Comparison of ENCODE assay signal across 25 cellular contexts in the genomic region with DNA sequence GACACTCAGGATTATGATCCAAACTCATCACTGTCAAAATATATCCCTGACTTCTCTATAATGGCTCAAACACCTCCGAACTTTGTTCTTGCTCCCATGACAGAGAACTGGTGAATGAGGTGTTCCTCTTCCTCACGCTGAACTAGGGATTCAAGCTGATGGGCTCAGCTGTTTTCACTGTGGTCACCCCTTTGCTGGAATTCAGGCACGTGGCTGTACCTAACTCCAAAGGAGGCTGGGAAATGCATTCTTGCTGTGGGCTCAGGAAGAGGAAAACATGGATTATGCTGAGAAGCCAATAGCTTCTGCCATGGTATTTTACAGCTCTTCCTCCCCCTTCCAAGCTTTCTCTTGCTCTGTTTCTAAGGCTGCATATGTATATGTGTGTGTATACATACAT. TPM values are rescaled to one million over a fixed set of nuclear protein-coding genes. Genes with fewer than 3 reads are reported as not detected.
"Had no signal": no experiment of that assay in that cellular context is flagged by ENCODE, and none has a peak within 500 bp of the region (broad histone marks: within the 10 kb centered on the region; RNA-seq: fewer than 3 reads in every experiment).

No MANE protein-coding gene starts in this region.

- H3K36me3 Mint-ChIP-seq: activated naive CD4-positive, alpha-beta T cell treated with anti-CD3 and anti-CD28 coated beads, Interleukin-2, amount 10 ng/mL, durations not matched to agents 7 days and 5 days; activated naive CD8-positive, alpha-beta T cell treated with anti-CD3 and anti-CD28 coated beads for 36 hours; T-cell had no signal

- H3K4me1 Mint-ChIP-seq: activated B cell treated with CpG ODN at 0.5 μM for 24 hours; activated CD4-positive, alpha-beta memory T cell treated with anti-CD3 and anti-CD28 coated beads, Interleukin-2, amount 10 ng/mL, durations not matched to agents 7 days and 5 days; activated CD4-positive, alpha-beta T cell treated with anti-CD3 and anti-CD28 coated beads, Interleukin-2, amount 10 ng/mL, durations not matched to agents 24 days and 14 days; activated naive CD4-positive, alpha-beta T cell treated with anti-CD3 and anti-CD28 coated beads, Interleukin-2, amount 10 ng/mL, durations not matched to agents 7 days and 5 days; activated naive CD8-positive, alpha-beta T cell treated with anti-CD3 and anti-CD28 coated beads for 36 hours; T-cell had no signal

- H3K27ac Mint-ChIP-seq: activated B cell treated with CpG ODN at 0.5 μM for 24 hours; activated CD4-positive, alpha-beta memory T cell treated with anti-CD3 and anti-CD28 coated beads, Interleukin-2, amount 10 ng/mL, durations not matched to agents 7 days and 5 days; activated CD4-positive, alpha-beta T cell treated with anti-CD3 and anti-CD28 coated beads, Interleukin-2, amount 10 ng/mL, durations not matched to agents 24 days and 14 days; activated naive CD4-positive, alpha-beta T cell treated with anti-CD3 and anti-CD28 coated beads, Interleukin-2, amount 10 ng/mL, durations not matched to agents 7 days and 5 days; activated naive CD8-positive, alpha-beta T cell treated with anti-CD3 and anti-CD28 coated beads for 36 hours; activated T-cell treated with anti-CD3 and anti-CD28 coated beads, Interleukin-2, amount 50 U/mL, for 72 hours; activated T-helper 2 cell treated with anti-CD3 and anti-CD28 coated beads, Interferon-gamma antibody, Interleukin-2, Interleukin-4, amounts not matched to agents 10 μg/mL and 5 μg/mL and 100 μg/mL, durations not matched to agents 14 hours and 24 hours and 36 hours; T-cell had no signal

- H3K4me3 Mint-ChIP-seq: activated B cell treated with CpG ODN at 0.5 μM for 24 hours; activated CD4-positive, alpha-beta memory T cell treated with anti-CD3 and anti-CD28 coated beads, Interleukin-2, amount 10 ng/mL, durations not matched to agents 7 days and 5 days; activated CD4-positive, alpha-beta T cell treated with anti-CD3 and anti-CD28 coated beads, Interleukin-2, amount 10 ng/mL, durations not matched to agents 24 days and 14 days; activated naive CD4-positive, alpha-beta T cell treated with anti-CD3 and anti-CD28 coated beads, Interleukin-2, amount 10 ng/mL, durations not matched to agents 7 days and 5 days; activated naive CD8-positive, alpha-beta T cell treated with anti-CD3 and anti-CD28 coated beads for 36 hours; activated T-cell treated with anti-CD3 and anti-CD28 coated beads, Interleukin-2, amount 50 U/mL, for 72 hours; T-cell had no signal

- H3K27me3 Mint-ChIP-seq: activated naive CD8-positive, alpha-beta T cell treated with anti-CD3 and anti-CD28 coated beads for 36 hours had no signal

- H3K4me1 ChIP-seq: breast epithelium had no signal

- H3K27me3 ChIP-seq: breast epithelium had no signal

- H3K4me3 ChIP-seq: breast epithelium, SK-N-MC had no signal

- DNase-seq: activated B cell treated with CpG ODN at 0.5 μM for 24 hours; activated CD4-positive, alpha-beta memory T cell treated with anti-CD3 and anti-CD28 coated beads, Interleukin-2, amount 10 ng/mL, durations not matched to agents 7 days and 5 days; activated CD4-positive, alpha-beta T cell treated with anti-CD3 and anti-CD28 coated beads for 1 hour; activated CD4-positive, alpha-beta T cell treated with anti-CD3 and anti-CD28 coated beads, Interleukin-2, amount 10 ng/mL, durations not matched to agents 24 days and 14 days; activated CD8-positive, alpha-beta memory T cell treated with anti-CD3 and anti-CD28 coated beads, Interleukin-2, amount 50 U/mL, for 4 hours; activated gamma-delta T cell treated with Interleukin-2 at 50 U/mL for 16 hours; activated naive CD4-positive, alpha-beta T cell treated with anti-CD3 and anti-CD28 coated beads, Interleukin-2, amount 10 ng/mL, durations not matched to agents 7 days and 5 days; activated naive CD8-positive, alpha-beta T cell treated with anti-CD3 and anti-CD28 coated beads for 36 hours; activated T-cell treated with anti-CD3 and anti-CD28 coated beads, Interleukin-2, amount 50 U/mL, for 72 hours; caudate nucleus; KG1; NCI-H1092; NCI-H1417; NCI-H1930; NCI-H2171; NCI-H526 treated with DMSO at 0.1 percent for 48 hours; NCI-H82; T-cell; T-helper 2 cell; T1000 had no signal

- H3K9me3 ChIP-seq: breast epithelium had no signal

- ATAC-seq: activated T-cell treated with anti-CD3 and anti-CD28 coated beads, Interleukin-2, amount 50 U/mL, for 72 hours; Right ventricle myocardium inferior; T-cell had no signal

- H3K9me3 Mint-ChIP-seq: activated B cell treated with CpG ODN at 0.5 μM for 24 hours; activated CD4-positive, alpha-beta memory T cell treated with anti-CD3 and anti-CD28 coated beads, Interleukin-2, amount 10 ng/mL, durations not matched to agents 7 days and 5 days; activated CD4-positive, alpha-beta T cell treated with anti-CD3 and anti-CD28 coated beads, Interleukin-2, amount 10 ng/mL, durations not matched to agents 24 days and 14 days; activated naive CD4-positive, alpha-beta T cell treated with anti-CD3 and anti-CD28 coated beads, Interleukin-2, amount 10 ng/mL, durations not matched to agents 7 days and 5 days; activated naive CD8-positive, alpha-beta T cell treated with anti-CD3 and anti-CD28 coated beads for 36 hours; activated T-cell treated with anti-CD3 and anti-CD28 coated beads, Interleukin-2, amount 50 U/mL, for 72 hours; activated T-helper 2 cell treated with anti-CD3 and anti-CD28 coated beads, Interferon-gamma antibody, Interleukin-2, Interleukin-4, amounts not matched to agents 10 μg/mL and 5 μg/mL and 100 μg/mL, durations not matched to agents 14 hours and 24 hours and 36 hours; T-cell had no signal

- H3K27ac ChIP-seq: breast epithelium, SK-N-MC had no signal

- H3K36me3 ChIP-seq: breast epithelium had no signal

RNA-seq across cellular contexts. Expression of gene STXBP6, which starts 43.9 kb away (rescaled TPM):
- total RNA-seq: activated CD4-positive, alpha-beta memory T cell treated with anti-CD3 and anti-CD28 coated beads, Interleukin-2, amount 10 ng/mL, durations not matched to agents 7 days and 5 days; activated CD4-positive, alpha-beta T cell treated with anti-CD3 and anti-CD28 coated beads, Interleukin-2, amount 10 ng/mL, durations not matched to agents 24 days and 14 days; activated naive CD8-positive, alpha-beta T cell treated with anti-CD3 and anti-CD28 coated beads for 36 hours; activated T-cell treated with anti-CD3 and anti-CD28 coated beads, Interleukin-2, amount 50 U/mL, for 72 hours; activated T-helper 2 cell treated with anti-CD3 and anti-CD28 coated beads, Interferon-gamma antibody, Interleukin-2, Interleukin-4, amounts not matched to agents 10 μg/mL and 5 μg/mL and 100 μg/mL, durations not matched to agents 14 hours and 24 hours and 36 hours; MCF 10A had no signal
